In genomic region chr10:101041252-101041761, GRCh38 we compare ENCODE assay signal across 8 cellular contexts. TPM values are rescaled to one million over a fixed set of nuclear protein-coding genes. Genes with fewer than 3 reads are reported as not detected.
DNase-seq lines count a peak whose midpoint lies in the region; ATAC-seq and TF ChIP-seq lines count a peak whose summit lies in the region.

No MANE protein-coding gene starts in this region.

- H3K4me1 ChIP-seq in SJCRH30 (peaks cover 17% of the 10 kb centered on the region), psoas muscle (peaks cover 10% of the 10 kb centered on the region)

- intact Hi-C loops in activated naive CD4-positive, alpha-beta T cell treated with anti-CD3 and anti-CD28 coated beads for 36 hours (cut with micrococcal nuclease), result loop anchor here (1.0 to 5.0 kb wide), 4 partner anchors 9 to 176 kb away; no protein-coding TSS in a partner anchor
- intact Hi-C loops in psoas muscle (cut with DNase I), result loop anchor here in 1 of 2 donors (2.0 kb wide), 1 partner anchor 25 kb away; no protein-coding TSS in a partner anchor

- peaks cover 7% of the 10 kb centered on the region for H3K36me3 Mint-ChIP-seq in activated naive CD4-positive, alpha-beta T cell treated with anti-CD3 and anti-CD28 coated beads for 36 hours (ENCODE audit: low read depth)
- H3K36me3 Mint-ChIP-seq in glutamatergic neuron (ENCODE audit: unreplicated experiment), result peaks cover 7% of the 10 kb centered on the region

- H3K27me3 Mint-ChIP-seq in activated naive CD4-positive, alpha-beta T cell treated with anti-CD3 and anti-CD28 coated beads for 36 hours (ENCODE audit: low read depth), result peaks cover 2% of the 10 kb centered on the region
- H3K27me3 Mint-ChIP-seq in glutamatergic neuron (ENCODE audit: unreplicated experiment), result peaks cover 12% of the 10 kb centered on the region

- ATAC-seq in GM21717 (IDR thresholded peaks at IDR 0.05; ENCODE audit: unreplicated experiment) (peak; percentile 46), psoas muscle (peak; percentile 81 to 89 (median 85)), GM18858 (IDR thresholded peaks at IDR 0.05; ENCODE audit: unreplicated experiment) (no peak)

- H3K27me3 ChIP-seq in SJCRH30 (no peaks in the 10 kb centered on the region), psoas muscle (ENCODE audit: insufficient read depth in 3 of 3, low read length in 2 of 3) (peaks cover 0 to 2% (median 0%) of the 10 kb centered on the region in 3 donors)

- peak; percentile 68 for DNase-seq in DMS153 (lab: John Stamatoyannopoulos, UW)
- peak; percentile 86 for DNase-seq in M059J (ENCODE audit: low read depth)
- DNase-seq in SJCRH30, result peak; percentile 90 to 96
- peak; percentile 87 for DNase-seq in activated naive CD4-positive, alpha-beta T cell treated with anti-CD3 and anti-CD28 coated beads for 36 hours
- DNase-seq in glutamatergic neuron, result peak; percentile 83
- DNase-seq in psoas muscle, result peak; percentile 79 to 85

- H3K27ac Mint-ChIP-seq in activated naive CD4-positive, alpha-beta T cell treated with anti-CD3 and anti-CD28 coated beads for 36 hours, result no peak overlapping the region
- H3K27ac Mint-ChIP-seq in glutamatergic neuron (ENCODE audit: unreplicated experiment), result no peak overlapping the region

- CTCF ChIA-PET in activated naive CD4-positive, alpha-beta T cell treated with anti-CD3 and anti-CD28 coated beads for 36 hours (lab: Charles Lee), result interaction anchor here (0.6 to 16.3 kb wide), 19 partner anchors 10 to 1592 kb away, joined by 3 to 326 read pairs (median 4); partner anchors contain the start of genes KAZALD1, PDZD7 and SFXN3

- peaks cover 22% of the 10 kb centered on the region for H3K4me1 Mint-ChIP-seq in activated naive CD4-positive, alpha-beta T cell treated with anti-CD3 and anti-CD28 coated beads for 36 hours (ENCODE audit: low read depth)
- H3K4me1 Mint-ChIP-seq in glutamatergic neuron (ENCODE audit: low read depth, unreplicated experiment), result peaks cover 13% of the 10 kb centered on the region

- no peaks in the 10 kb centered on the region for H3K9me3 Mint-ChIP-seq in activated naive CD4-positive, alpha-beta T cell treated with anti-CD3 and anti-CD28 coated beads for 36 hours
- peaks cover 6% of the 10 kb centered on the region for H3K9me3 Mint-ChIP-seq in glutamatergic neuron (ENCODE audit: unreplicated experiment)

- no peaks in the 10 kb centered on the region for H3K9me3 ChIP-seq in SJCRH30 (replicated peaks)
- no peaks in the 10 kb centered on the region for H3K9me3 ChIP-seq in psoas muscle

- TF ChIP-seq CTCF in glutamatergic neuron (IDR thresholded peaks at IDR 0.05; ENCODE audit: partially characterized antibody, unreplicated experiment) (peak; percentile 74), psoas muscle (IDR thresholded peaks at IDR 0.05) (peak; percentile 86)

- H3K27ac ChIP-seq in SJCRH30 (no peak overlapping the region), psoas muscle (peak overlapping the region; percentile 76)

- no peak overlapping the region for H3K4me3 Mint-ChIP-seq in activated naive CD4-positive, alpha-beta T cell treated with anti-CD3 and anti-CD28 coated beads for 36 hours
- H3K4me3 Mint-ChIP-seq in glutamatergic neuron (ENCODE audit: unreplicated experiment), result no peak overlapping the region

- H3K36me3 ChIP-seq in SJCRH30 (no peaks in the 10 kb centered on the region), psoas muscle (ENCODE audit: insufficient read depth in 1 of 2, low read depth in 1 of 2) (peaks cover 0 to 18% of the 10 kb centered on the region in 2 donors)

- H3K4me3 ChIP-seq in SJCRH30 (no peak overlapping the region), psoas muscle (no peak overlapping the region)

- 19 to 25% (median 20%) methylated on average over 5 to 6 of the region's 6 CpGs for WGBS in psoas muscle, 3 donors

RNA-seq across cellular contexts. Expression of gene SFXN3, which starts 10.3 kb away (rescaled TPM):
- total RNA-seq in M059J (2014; rRNA removed; shearing (Covaris generic)), result 38.7 and 58.0 TPM in 2 replicates
- 14.3 and 15.3 TPM in 2 replicates for total RNA-seq in SJCRH30 (2014; rRNA removed; shearing (Covaris generic))
- total RNA-seq in activated naive CD4-positive, alpha-beta T cell treated with anti-CD3 and anti-CD28 coated beads for 36 hours, result 10 to 100 TPM; 15.7 to 17.1 TPM
- 5.2 TPM for total RNA-seq in glutamatergic neuron (ENCODE audit: unreplicated experiment)
- total RNA-seq in psoas muscle, result 1 to 10 TPM; 4.4 to 7.0 (median 4.9) TPM
- 1 to 10 TPM; 3.2 to 6.1 (median 4.9) TPM for polyA plus RNA-seq in psoas muscle

RNA-seq across cellular contexts. Expression of gene PDZD7, which starts 10.4 kb away (rescaled TPM):
- 0.27 and 1.6 TPM in 2 replicates for total RNA-seq in M059J (2014; rRNA removed; shearing (Covaris generic))
- 0.25 and 0.89 TPM in 2 replicates for total RNA-seq in SJCRH30 (2014; rRNA removed; shearing (Covaris generic))
- total RNA-seq in activated naive CD4-positive, alpha-beta T cell treated with anti-CD3 and anti-CD28 coated beads for 36 hours, result under 1 TPM; 0.37 to 0.62 TPM
- total RNA-seq in glutamatergic neuron (ENCODE audit: unreplicated experiment) (1.5 TPM), psoas muscle (under 1 TPM in 2 of 4 donors, not detected in 2; 0.08 to 0.54 TPM)
- polyA plus RNA-seq in psoas muscle, result under 1 TPM; 0.04 to 0.30 (median 0.06) TPM

RNA-seq across cellular contexts. Expression of gene KAZALD1, which starts 20.5 kb away (rescaled TPM):
- total RNA-seq in M059J (2014; rRNA removed; shearing (Covaris generic)), result 6.7 and 12.5 TPM in 2 replicates
- 55.7 and 58.1 TPM in 2 replicates for total RNA-seq in SJCRH30 (2014; rRNA removed; shearing (Covaris generic))
- under 1 TPM; 0.52 to 0.62 TPM for total RNA-seq in activated naive CD4-positive, alpha-beta T cell treated with anti-CD3 and anti-CD28 coated beads for 36 hours
- total RNA-seq in glutamatergic neuron (ENCODE audit: unreplicated experiment) (0.59 TPM), psoas muscle (10 to 100 TPM in 1 of 4 donors, 1 to 10 TPM in 3; 1.5 to 10.7 (median 5.2) TPM)
- polyA plus RNA-seq in psoas muscle, result 1 to 10 TPM; 1.9 to 3.1 (median 3.0) TPM

RNA-seq across cellular contexts. Expression of gene LZTS2, which starts 41.7 kb away (rescaled TPM):
- total RNA-seq in M059J (2014; rRNA removed; shearing (Covaris generic)), result 25.8 and 61.5 TPM in 2 replicates
- total RNA-seq in SJCRH30 (2014; rRNA removed; shearing (Covaris generic)), result 229 and 239 TPM in 2 replicates
- total RNA-seq in activated naive CD4-positive, alpha-beta T cell treated with anti-CD3 and anti-CD28 coated beads for 36 hours, result 1 to 10 TPM; 8.3 to 8.9 TPM
- total RNA-seq in glutamatergic neuron (ENCODE audit: unreplicated experiment), result 56.7 TPM
- total RNA-seq in psoas muscle, result 10 to 100 TPM; 20.1 to 66.0 (median 28.7) TPM
- 10 to 100 TPM; 19.0 to 24.6 (median 20.0) TPM for polyA plus RNA-seq in psoas muscle

RNA-seq across cellular contexts. Expression of gene TWNK, which starts 54.0 kb away (rescaled TPM):
- total RNA-seq in M059J (2014; rRNA removed; shearing (Covaris generic)), result 5.4 and 9.6 TPM in 2 replicates
- 27.3 and 30.4 TPM in 2 replicates for total RNA-seq in SJCRH30 (2014; rRNA removed; shearing (Covaris generic))
- total RNA-seq in activated naive CD4-positive, alpha-beta T cell treated with anti-CD3 and anti-CD28 coated beads for 36 hours, result 10 to 100 TPM; 10.4 to 11.4 TPM
- total RNA-seq in glutamatergic neuron (ENCODE audit: unreplicated experiment) (10.1 TPM), psoas muscle (10 to 100 TPM; 11.0 to 29.0 (median 19.5) TPM)
- polyA plus RNA-seq in psoas muscle, result 10 to 100 TPM; 14.7 to 23.8 (median 22.6) TPM
